ENCODE assay signal across 1 cellular context in the genomic region with DNA sequence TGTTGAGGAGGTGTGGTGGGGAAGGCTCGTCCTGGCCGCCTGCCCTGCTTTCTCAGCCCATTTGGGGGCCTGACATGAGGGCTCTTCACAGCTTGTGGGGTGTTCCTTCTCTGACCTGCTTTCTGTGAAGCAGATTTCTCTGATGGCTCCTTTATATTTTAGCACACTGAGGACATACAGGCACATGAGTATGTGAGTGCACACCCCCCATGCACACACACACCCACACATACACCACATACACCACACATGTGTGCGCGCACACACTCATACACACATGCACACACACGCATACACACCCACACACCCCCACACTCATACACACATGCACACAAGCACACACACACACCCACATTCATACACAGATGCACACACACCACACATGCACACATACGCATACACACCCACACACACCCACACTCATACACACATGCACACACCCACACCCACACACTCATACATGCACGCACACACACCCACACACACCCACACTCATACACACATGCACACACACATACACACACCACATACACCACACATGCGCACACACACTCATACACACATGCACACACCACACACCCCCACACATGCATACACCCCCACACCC.
TF ChIP-seq lines count a peak whose summit lies in the region.

No MANE protein-coding gene starts in this region.

TF ChIP-seq in HEK293, 187 proteins besides CTCF, POLR2A, EP300 and RAD21 (continued from another document):
- TF ChIP-seq, protein P1, sequence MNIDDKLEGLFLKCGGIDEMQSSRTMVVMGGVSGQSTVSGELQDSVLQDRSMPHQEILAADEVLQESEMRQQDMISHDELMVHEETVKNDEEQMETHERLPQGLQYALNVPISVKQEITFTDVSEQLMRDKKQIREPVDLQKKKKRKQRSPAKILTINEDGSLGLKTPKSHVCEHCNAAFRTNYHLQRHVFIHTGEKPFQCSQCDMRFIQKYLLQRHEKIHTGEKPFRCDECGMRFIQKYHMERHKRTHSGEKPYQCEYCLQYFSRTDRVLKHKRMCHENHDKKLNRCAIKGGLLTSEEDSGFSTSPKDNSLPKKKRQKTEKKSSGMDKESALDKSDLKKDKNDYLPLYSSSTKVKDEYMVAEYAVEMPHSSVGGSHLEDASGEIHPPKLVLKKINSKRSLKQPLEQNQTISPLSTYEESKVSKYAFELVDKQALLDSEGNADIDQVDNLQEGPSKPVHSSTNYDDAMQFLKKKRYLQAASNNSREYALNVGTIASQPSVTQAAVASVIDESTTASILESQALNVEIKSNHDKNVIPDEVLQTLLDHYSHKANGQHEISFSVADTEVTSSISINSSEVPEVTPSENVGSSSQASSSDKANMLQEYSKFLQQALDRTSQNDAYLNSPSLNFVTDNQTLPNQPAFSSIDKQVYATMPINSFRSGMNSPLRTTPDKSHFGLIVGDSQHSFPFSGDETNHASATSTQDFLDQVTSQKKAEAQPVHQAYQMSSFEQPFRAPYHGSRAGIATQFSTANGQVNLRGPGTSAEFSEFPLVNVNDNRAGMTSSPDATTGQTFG (tag by site-specific recombination; IDR thresholded peaks at IDR 0.05; ENCODE audit: borderline replicate concordance), result peak; percentile 53; the same call in 1 of the 2 replicates
- TF ChIP-seq EGR2 (tag by site-specific recombination; IDR thresholded peaks at IDR 0.05; ENCODE audit: low read depth) (peak; percentile 96), ZNF221 (tag by site-specific recombination; IDR thresholded peaks at IDR 0.05; ENCODE audit: borderline replicate concordance) (no peak), ZBTB17 (tag by site-specific recombination; IDR thresholded peaks at IDR 0.05) (no peak), ZNF785 (tag by site-specific recombination; IDR thresholded peaks at IDR 0.05) (0 out of 2 replicates have a peak, but pooled peaks have one; percentile 22), ZNF10 (tag by site-specific recombination; IDR thresholded peaks at IDR 0.05) (no peak), KLF9 (tag by site-specific recombination; IDR thresholded peaks at IDR 0.05; ENCODE audit: low read depth) (peak; percentile 56; the same call in 1 of the 2 replicates), BCL11A (tag by site-specific recombination; IDR thresholded peaks at IDR 0.05; ENCODE audit: low read depth) (no peak), ZNF664 (tag by site-specific recombination; IDR thresholded peaks at IDR 0.05) (no peak), ZFHX2 (tag by site-specific recombination; conservative IDR thresholded peaks at IDR 0.05) (peak; percentile 94), ZNF521 (tag by site-specific recombination; IDR thresholded peaks at IDR 0.05) (0 out of 2 replicates have a peak, but pooled peaks have one; percentile 50), ZNF596 (tag by site-specific recombination; IDR thresholded peaks at IDR 0.05) (no peak), ZNF112 (tag by site-specific recombination; IDR thresholded peaks at IDR 0.05) (no peak), ZNF133 (tag by site-specific recombination; IDR thresholded peaks at IDR 0.05) (no peak), ZNF654 (tag by site-specific recombination; IDR thresholded peaks at IDR 0.05; ENCODE audit: low read depth) (no peak), ZNF24 (tag by site-specific recombination; IDR thresholded peaks at IDR 0.05) (no peak), ZNF16 (tag by site-specific recombination; IDR thresholded peaks at IDR 0.05; ENCODE audit: low read depth) (no peak), SALL2 (tag by site-specific recombination; IDR thresholded peaks at IDR 0.05; ENCODE audit: borderline replicate concordance) (0 out of 2 replicates have a peak, but pooled peaks have one; percentile 41)
- TF ChIP-seq, protein P2, sequence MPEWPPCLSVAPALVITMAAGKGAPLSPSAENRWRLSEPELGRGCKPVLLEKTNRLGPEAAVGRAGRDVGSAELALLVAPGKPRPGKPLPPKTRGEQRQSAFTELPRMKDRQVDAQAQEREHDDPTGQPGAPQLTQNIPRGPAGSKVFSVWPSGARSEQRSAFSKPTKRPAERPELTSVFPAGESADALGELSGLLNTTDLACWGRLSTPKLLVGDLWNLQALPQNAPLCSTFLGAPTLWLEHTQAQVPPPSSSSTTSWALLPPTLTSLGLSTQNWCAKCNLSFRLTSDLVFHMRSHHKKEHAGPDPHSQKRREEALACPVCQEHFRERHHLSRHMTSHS (tag by site-specific recombination; IDR thresholded peaks at IDR 0.05), result 0 out of 2 replicates have a peak, but pooled peaks have one; percentile 28
- TF ChIP-seq, protein P3, sequence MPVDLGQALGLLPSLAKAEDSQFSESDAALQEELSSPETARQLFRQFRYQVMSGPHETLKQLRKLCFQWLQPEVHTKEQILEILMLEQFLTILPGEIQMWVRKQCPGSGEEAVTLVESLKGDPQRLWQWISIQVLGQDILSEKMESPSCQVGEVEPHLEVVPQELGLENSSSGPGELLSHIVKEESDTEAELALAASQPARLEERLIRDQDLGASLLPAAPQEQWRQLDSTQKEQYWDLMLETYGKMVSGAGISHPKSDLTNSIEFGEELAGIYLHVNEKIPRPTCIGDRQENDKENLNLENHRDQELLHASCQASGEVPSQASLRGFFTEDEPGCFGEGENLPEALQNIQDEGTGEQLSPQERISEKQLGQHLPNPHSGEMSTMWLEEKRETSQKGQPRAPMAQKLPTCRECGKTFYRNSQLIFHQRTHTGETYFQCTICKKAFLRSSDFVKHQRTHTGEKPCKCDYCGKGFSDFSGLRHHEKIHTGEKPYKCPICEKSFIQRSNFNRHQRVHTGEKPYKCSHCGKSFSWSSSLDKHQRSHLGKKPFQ (tag by site-specific recombination; IDR thresholded peaks at IDR 0.05), result peak; percentile 52
- TF ChIP-seq, protein P4, sequence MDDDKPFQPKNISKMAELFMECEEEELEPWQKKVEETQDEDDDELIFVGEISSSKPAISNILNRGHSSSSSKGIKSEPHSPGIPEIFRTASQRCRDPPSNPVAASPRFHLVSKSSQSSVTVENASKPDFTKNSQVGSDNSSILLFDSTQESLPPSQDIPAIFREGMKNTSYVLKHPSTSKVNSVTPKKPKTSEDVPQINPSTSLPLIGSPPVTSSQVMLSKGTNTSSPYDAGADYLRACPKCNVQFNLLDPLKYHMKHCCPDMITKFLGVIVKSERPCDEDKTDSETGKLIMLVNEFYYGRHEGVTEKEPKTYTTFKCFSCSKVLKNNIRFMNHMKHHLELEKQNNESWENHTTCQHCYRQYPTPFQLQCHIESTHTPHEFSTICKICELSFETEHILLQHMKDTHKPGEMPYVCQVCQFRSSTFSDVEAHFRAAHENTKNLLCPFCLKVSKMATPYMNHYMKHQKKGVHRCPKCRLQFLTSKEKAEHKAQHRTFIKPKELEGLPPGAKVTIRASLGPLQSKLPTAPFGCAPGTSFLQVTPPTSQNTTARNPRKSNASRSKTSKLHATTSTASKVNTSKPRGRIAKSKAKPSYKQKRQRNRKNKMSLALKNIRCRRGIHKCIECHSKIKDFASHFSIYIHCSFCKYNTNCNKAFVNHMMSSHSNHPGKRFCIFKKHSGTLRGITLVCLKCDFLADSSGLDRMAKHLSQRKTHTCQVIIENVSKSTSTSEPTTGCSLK (tag by site-specific recombination; IDR thresholded peaks at IDR 0.05), result no peak
- TF ChIP-seq, protein P5, sequence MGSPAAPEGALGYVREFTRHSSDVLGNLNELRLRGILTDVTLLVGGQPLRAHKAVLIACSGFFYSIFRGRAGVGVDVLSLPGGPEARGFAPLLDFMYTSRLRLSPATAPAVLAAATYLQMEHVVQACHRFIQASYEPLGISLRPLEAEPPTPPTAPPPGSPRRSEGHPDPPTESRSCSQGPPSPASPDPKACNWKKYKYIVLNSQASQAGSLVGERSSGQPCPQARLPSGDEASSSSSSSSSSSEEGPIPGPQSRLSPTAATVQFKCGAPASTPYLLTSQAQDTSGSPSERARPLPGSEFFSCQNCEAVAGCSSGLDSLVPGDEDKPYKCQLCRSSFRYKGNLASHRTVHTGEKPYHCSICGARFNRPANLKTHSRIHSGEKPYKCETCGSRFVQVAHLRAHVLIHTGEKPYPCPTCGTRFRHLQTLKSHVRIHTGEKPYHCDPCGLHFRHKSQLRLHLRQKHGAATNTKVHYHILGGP (tag by site-specific recombination; IDR thresholded peaks at IDR 0.05), result 0 out of 2 replicates have a peak, but pooled peaks have one; percentile 17
- TF ChIP-seq, protein P6, sequence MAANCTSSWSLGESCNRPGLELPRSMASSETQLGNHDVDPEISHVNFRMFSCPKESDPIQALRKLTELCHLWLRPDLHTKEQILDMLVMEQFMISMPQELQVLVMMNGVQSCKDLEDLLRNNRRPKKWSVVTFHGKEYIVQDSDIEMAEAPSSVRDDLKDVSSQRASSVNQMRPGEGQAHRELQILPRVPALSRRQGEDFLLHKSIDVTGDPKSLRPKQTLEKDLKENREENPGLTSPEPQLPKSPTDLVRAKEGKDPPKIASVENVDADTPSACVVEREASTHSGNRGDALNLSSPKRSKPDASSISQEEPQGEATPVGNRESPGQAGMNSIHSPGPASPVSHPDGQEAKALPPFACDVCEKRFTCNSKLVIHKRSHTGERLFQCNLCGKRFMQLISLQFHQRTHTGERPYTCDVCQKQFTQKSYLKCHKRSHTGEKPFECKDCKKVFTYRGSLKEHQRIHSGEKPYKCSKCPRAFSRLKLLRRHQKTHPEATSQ (tag by site-specific recombination; IDR thresholded peaks at IDR 0.05), result no peak
- TF ChIP-seq, protein P7, sequence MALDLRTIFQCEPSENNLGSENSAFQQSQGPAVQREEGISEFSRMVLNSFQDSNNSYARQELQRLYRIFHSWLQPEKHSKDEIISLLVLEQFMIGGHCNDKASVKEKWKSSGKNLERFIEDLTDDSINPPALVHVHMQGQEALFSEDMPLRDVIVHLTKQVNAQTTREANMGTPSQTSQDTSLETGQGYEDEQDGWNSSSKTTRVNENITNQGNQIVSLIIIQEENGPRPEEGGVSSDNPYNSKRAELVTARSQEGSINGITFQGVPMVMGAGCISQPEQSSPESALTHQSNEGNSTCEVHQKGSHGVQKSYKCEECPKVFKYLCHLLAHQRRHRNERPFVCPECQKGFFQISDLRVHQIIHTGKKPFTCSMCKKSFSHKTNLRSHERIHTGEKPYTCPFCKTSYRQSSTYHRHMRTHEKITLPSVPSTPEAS (tag by site-specific recombination; IDR thresholded peaks at IDR 0.05), result peak; percentile 93
